22 cellular contexts compared by ENCODE assay signal in genomic region chrY:20968237-20968636, GRCh38.
"Had no signal": no experiment of that assay in that cellular context is flagged by ENCODE, and none has a peak within 500 bp of the region (broad histone marks: within the 10 kb centered on the region; RNA-seq: fewer than 3 reads in every experiment).

No MANE protein-coding gene starts in this region.

- DNase-seq: activated CD4-positive, alpha-beta T cell treated with anti-CD3 and anti-CD28 coated beads, Interleukin-2, amount 10 ng/mL, durations not matched to agents 7 days and 5 days; activated CD4-positive, CD25-positive, alpha-beta regulatory T cell treated with anti-CD3 and anti-CD28 coated beads, Interleukin-2, amount 50 U/mL, for 72 hours; activated CD8-positive, alpha-beta T cell treated with anti-CD3 and anti-CD28 coated beads for 36 hours; activated effector memory CD4-positive, alpha-beta T cell treated with Interleukin-2 at 50 U/mL for 16 hours; activated naive CD4-positive, alpha-beta T cell treated with Interleukin-2 at 50 U/mL for 16 hours; activated T-cell treated with anti-CD3 and anti-CD28 coated beads, Interleukin-2, amount 50 U/mL, for 72 hours; amygdala; caudate nucleus; endodermal cell; esophagus squamous epithelium; naive thymus-derived CD4-positive, alpha-beta T cell; posterior cingulate gyrus; right cardiac atrium; stimulated activated CD4-positive, alpha-beta T cell treated with anti-CD3 and anti-CD28 coated beads, Interleukin-15, amount 100 ng/mL, for 24 hours; stimulated activated CD4-positive, alpha-beta T cell treated with anti-CD3 and anti-CD28 coated beads, Interleukin-2, amount 100 ng/mL, for 24 hours; stimulated activated naive B cell treated with anti-CD40 and anti-IgM and Interleukin-4, amounts not matched to agents 10 μg/mL and 1 μg/mL and 100 μg/mL, for 72 hours; SW 1271; T-helper 9 cell had no signal

- H3K27me3 Mint-ChIP-seq: activated CD4-positive, alpha-beta T cell treated with anti-CD3 and anti-CD28 coated beads, Interleukin-2, amount 10 ng/mL, durations not matched to agents 7 days and 5 days; activated CD8-positive, alpha-beta T cell treated with anti-CD3 and anti-CD28 coated beads for 36 hours; naive thymus-derived CD4-positive, alpha-beta T cell; stimulated activated naive B cell treated with anti-CD40 and anti-IgM and Interleukin-4, amounts not matched to agents 10 μg/mL and 1 μg/mL and 100 μg/mL, for 72 hours had no signal

- H3K9me3 Mint-ChIP-seq: activated CD8-positive, alpha-beta T cell treated with anti-CD3 and anti-CD28 coated beads for 36 hours; activated T-cell treated with anti-CD3 and anti-CD28 coated beads, Interleukin-2, amount 50 U/mL, for 72 hours; endodermal cell; mesothelial cell of epicardium; neural progenitor cell; stimulated activated naive B cell treated with anti-CD40 and anti-IgM and Interleukin-4, amounts not matched to agents 10 μg/mL and 1 μg/mL and 100 μg/mL, for 72 hours; T-helper 1 cell treated with Interleukin-12 subunit alpha and Interleukin-12 subunit beta and Interleukin-4 antibody, amounts not matched to agents 30 μg/mL and 1 μg/mL, for 36 hours had no signal

- H3K27ac Mint-ChIP-seq: activated CD4-positive, alpha-beta T cell treated with anti-CD3 and anti-CD28 coated beads, Interleukin-2, amount 10 ng/mL, durations not matched to agents 7 days and 5 days; activated CD8-positive, alpha-beta T cell treated with anti-CD3 and anti-CD28 coated beads for 36 hours; activated T-cell treated with anti-CD3 and anti-CD28 coated beads, Interleukin-2, amount 50 U/mL, for 72 hours; endodermal cell; mesothelial cell of epicardium; neural progenitor cell; stimulated activated naive B cell treated with anti-CD40 and anti-IgM and Interleukin-4, amounts not matched to agents 10 μg/mL and 1 μg/mL and 100 μg/mL, for 72 hours; T-helper 1 cell treated with Interleukin-12 subunit alpha and Interleukin-12 subunit beta and Interleukin-4 antibody, amounts not matched to agents 30 μg/mL and 1 μg/mL, for 36 hours had no signal

- H3K4me3 Mint-ChIP-seq: activated CD4-positive, alpha-beta T cell treated with anti-CD3 and anti-CD28 coated beads, Interleukin-2, amount 10 ng/mL, durations not matched to agents 7 days and 5 days; activated CD8-positive, alpha-beta T cell treated with anti-CD3 and anti-CD28 coated beads for 36 hours; activated T-cell treated with anti-CD3 and anti-CD28 coated beads, Interleukin-2, amount 50 U/mL, for 72 hours; endodermal cell; mesothelial cell of epicardium; naive thymus-derived CD4-positive, alpha-beta T cell; neural progenitor cell; stimulated activated naive B cell treated with anti-CD40 and anti-IgM and Interleukin-4, amounts not matched to agents 10 μg/mL and 1 μg/mL and 100 μg/mL, for 72 hours; T-helper 1 cell treated with Interleukin-12 subunit alpha and Interleukin-12 subunit beta and Interleukin-4 antibody, amounts not matched to agents 30 μg/mL and 1 μg/mL, for 36 hours had no signal

- H3K9me3 ChIP-seq: esophagus squamous epithelium, tibial nerve had no signal

- ATAC-seq: activated CD8-positive, alpha-beta T cell treated with anti-CD3 and anti-CD28 coated beads for 36 hours; activated T-cell treated with anti-CD3 and anti-CD28 coated beads, Interleukin-2, amount 50 U/mL, for 72 hours; naive thymus-derived CD4-positive, alpha-beta T cell; right cardiac atrium; stimulated activated naive B cell treated with anti-CD40 and anti-IgM and Interleukin-4, amounts not matched to agents 10 μg/mL and 1 μg/mL and 100 μg/mL, for 72 hours had no signal

- H3K36me3 ChIP-seq: esophagus squamous epithelium, neural progenitor cell, tibial nerve had no signal

- H2AFZ ChIP-seq: neural progenitor cell had no signal

- H3K4me1 Mint-ChIP-seq: activated CD4-positive, alpha-beta T cell treated with anti-CD3 and anti-CD28 coated beads, Interleukin-2, amount 10 ng/mL, durations not matched to agents 7 days and 5 days; endodermal cell; mesothelial cell of epicardium; neural progenitor cell; stimulated activated naive B cell treated with anti-CD40 and anti-IgM and Interleukin-4, amounts not matched to agents 10 μg/mL and 1 μg/mL and 100 μg/mL, for 72 hours had no signal

- H3K36me3 Mint-ChIP-seq: mesothelial cell of epicardium, neural progenitor cell had no signal

- H3K4me2 ChIP-seq: neural progenitor cell had no signal

- H3K4me1 ChIP-seq: esophagus squamous epithelium, neural progenitor cell, tibial nerve had no signal

- H3K4me3 ChIP-seq: esophagus squamous epithelium, neural progenitor cell, tibial nerve had no signal

- H3K27ac ChIP-seq: esophagus squamous epithelium, neural progenitor cell, tibial nerve had no signal

- H3K27me3 ChIP-seq: esophagus squamous epithelium, neural progenitor cell, tibial nerve had no signal

- H3K9ac ChIP-seq: neural progenitor cell had no signal
